In the genomic region with DNA sequence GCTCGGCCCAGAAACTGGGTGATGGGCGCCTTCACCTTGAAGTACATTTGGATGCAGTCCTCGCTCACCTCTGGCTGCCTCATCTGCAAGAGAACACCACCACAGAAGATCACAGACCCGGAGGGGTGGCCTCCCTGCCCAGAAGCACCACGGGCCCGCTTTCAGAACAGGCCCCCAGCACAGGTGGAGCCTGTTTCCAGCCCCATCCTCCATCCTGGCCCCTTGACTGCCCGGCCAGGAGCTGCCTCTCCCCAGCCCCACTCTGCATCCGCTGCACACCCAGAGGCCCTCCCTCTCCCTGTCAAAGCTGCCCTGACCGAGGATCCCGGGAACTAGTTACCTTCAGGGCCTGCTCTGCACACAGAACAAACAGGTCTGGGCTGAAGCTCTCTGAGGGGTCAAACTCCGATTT, we compare ENCODE assay signal across 10 cellular contexts. TPM values are rescaled to one million over a fixed set of nuclear protein-coding genes. Genes with fewer than 3 reads are reported as not detected.
A peak's percentile ranks its signal among the peaks of the same experiment; 100 is the strongest.
DNase-seq lines count a peak whose midpoint lies in the region; ATAC-seq and TF ChIP-seq lines count a peak whose summit lies in the region.
"Had no signal": no experiment of that assay in that cellular context is flagged by ENCODE, and none has a peak within 500 bp of the region (broad histone marks: within the 10 kb centered on the region; RNA-seq: fewer than 3 reads in every experiment).

No MANE protein-coding gene starts in this region.

- intact Hi-C loops in Right ventricle myocardium superior (cut with DNase I): no loop called here
- intact Hi-C loops in thyroid gland (cut with DNase I): no loop called here
- intact Hi-C loops in uterus (cut with DNase I; ENCODE audit: low total_unique reads): no loop called here

- H3K27ac ChIP-seq in cardiac muscle cell (no peak overlapping the region), thyroid gland (no peak overlapping the region), uterus (no peak overlapping the region)
- H3K27ac ChIP-seq: C4-2B, neutrophil had no signal

- no peaks in the 10 kb centered on the region for H3K4me1 ChIP-seq in cardiac muscle cell (ENCODE audit: low read depth)
- H3K4me1 ChIP-seq in thyroid gland: peaks cover 10 to 13% of the 10 kb centered on the region in 2 donors
- H3K4me1 ChIP-seq in uterus: no peaks in the 10 kb centered on the region

- 45 to 53% methylated on average over 5 to 8 of the region's 11 CpGs for WGBS in thyroid gland, 2 donors

- H3K9me3 ChIP-seq in cardiac muscle cell (ENCODE audit: low read depth) (no peaks in the 10 kb centered on the region), thyroid gland (no peaks in the 10 kb centered on the region), uterus (no peaks in the 10 kb centered on the region)
- H3K9me3 ChIP-seq: neutrophil had no signal

- ATAC-seq in Right ventricle myocardium superior (ENCODE audit: poor library complexity) (no peak), memory B cell (ENCODE audit: low read depth) (no peak)
- no peak for ATAC-seq in effector memory CD8-positive, alpha-beta T cell (replicated peaks)

- TF ChIP-seq POLR2A in thyroid gland (IDR thresholded peaks at IDR 0.05) (no peak), uterus (IDR thresholded peaks at IDR 0.05) (no peak)

- peaks cover 61 to 85% of the 10 kb centered on the region in 2 donors for H3K27me3 Mint-ChIP-seq in effector memory CD8-positive, alpha-beta T cell
- peaks cover 31% of the 10 kb centered on the region for H3K27me3 Mint-ChIP-seq in memory B cell
- peaks cover 27% of the 10 kb centered on the region for H3K27me3 Mint-ChIP-seq in T-helper 2 cell treated with Interferon-gamma antibody and Interleukin-4, amounts not matched to agents 5 μg/mL and 100 μg/mL, for 36 hours (ENCODE audit: low read depth)

- H3K27ac Mint-ChIP-seq in effector memory CD8-positive, alpha-beta T cell: no peak overlapping the region
- H3K27ac Mint-ChIP-seq in memory B cell: no peak overlapping the region
- no peak overlapping the region for H3K27ac Mint-ChIP-seq in T-helper 2 cell treated with Interferon-gamma antibody and Interleukin-4, amounts not matched to agents 5 μg/mL and 100 μg/mL, for 36 hours

- peaks cover 11% of the 10 kb centered on the region for H3K27me3 ChIP-seq in cardiac muscle cell
- H3K27me3 ChIP-seq in thyroid gland: no peaks in the 10 kb centered on the region
- no peaks in the 10 kb centered on the region for H3K27me3 ChIP-seq in uterus

- DNase-seq in cardiac muscle cell (ENCODE audit: low read depth in 1 of 2, low spot score in 1 of 2): no peak
- no peak for DNase-seq in Right ventricle myocardium superior
- DNase-seq in effector memory CD8-positive, alpha-beta T cell: no peak
- DNase-seq in memory B cell (ENCODE audit: low spot score in 2 of 2): no peak
- DNase-seq in thyroid gland: no peak
- DNase-seq in NCI-H2081 (lab: John Stamatoyannopoulos, UW): no peak
- no peak for DNase-seq in uterus
- DNase-seq in T-helper 2 cell treated with Interferon-gamma antibody and Interleukin-4, amounts not matched to agents 5 μg/mL and 100 μg/mL, for 36 hours (ENCODE audit: low spot score): no peak

- H3K4me3 Mint-ChIP-seq in effector memory CD8-positive, alpha-beta T cell: peak overlapping the region; percentile 41 to 44
- peak overlapping the region; percentile 54 for H3K4me3 Mint-ChIP-seq in memory B cell
- no peak overlapping the region for H3K4me3 Mint-ChIP-seq in T-helper 2 cell treated with Interferon-gamma antibody and Interleukin-4, amounts not matched to agents 5 μg/mL and 100 μg/mL, for 36 hours

- H3K36me3 ChIP-seq in cardiac muscle cell (no peaks in the 10 kb centered on the region), thyroid gland (no peaks in the 10 kb centered on the region), uterus (no peaks in the 10 kb centered on the region)
- H3K36me3 ChIP-seq: neutrophil had no signal

- no peak for TF ChIP-seq CTCF in cardiac muscle cell (IDR thresholded peaks at IDR 0.05; ENCODE audit: low read depth, low read length)
- TF ChIP-seq CTCF in thyroid gland (IDR thresholded peaks at IDR 0.05): no peak
- TF ChIP-seq CTCF in uterus (IDR thresholded peaks at IDR 0.05): no peak

- H3K36me3 Mint-ChIP-seq in effector memory CD8-positive, alpha-beta T cell (ENCODE audit: insufficient read depth): no peaks in the 10 kb centered on the region
- no peaks in the 10 kb centered on the region for H3K36me3 Mint-ChIP-seq in memory B cell
- no peaks in the 10 kb centered on the region for H3K36me3 Mint-ChIP-seq in T-helper 2 cell treated with Interferon-gamma antibody and Interleukin-4, amounts not matched to agents 5 μg/mL and 100 μg/mL, for 36 hours (ENCODE audit: low read depth)

- H3K4me3 ChIP-seq in cardiac muscle cell (peak overlapping the region; percentile 66), thyroid gland (replicated peaks in 1 of 3) (peak overlapping the region; percentile 17 to 54 (median 46)), uterus (no peak overlapping the region)

- H3K9me3 Mint-ChIP-seq in effector memory CD8-positive, alpha-beta T cell: no peaks in the 10 kb centered on the region
- no peaks in the 10 kb centered on the region for H3K9me3 Mint-ChIP-seq in memory B cell
- no peaks in the 10 kb centered on the region for H3K9me3 Mint-ChIP-seq in T-helper 2 cell treated with Interferon-gamma antibody and Interleukin-4, amounts not matched to agents 5 μg/mL and 100 μg/mL, for 36 hours

- H3K4me1 Mint-ChIP-seq in effector memory CD8-positive, alpha-beta T cell (ENCODE audit: low read depth in 2 of 2): peaks cover 2 to 4% of the 10 kb centered on the region in 2 donors
- H3K4me1 Mint-ChIP-seq in memory B cell: peaks cover 16% of the 10 kb centered on the region
- H3K4me1 Mint-ChIP-seq in T-helper 2 cell treated with Interferon-gamma antibody and Interleukin-4, amounts not matched to agents 5 μg/mL and 100 μg/mL, for 36 hours (ENCODE audit: low read depth): no peaks in the 10 kb centered on the region

RNA-seq across cellular contexts. Expression of a gene that starts 0.7 kb away (rescaled TPM):
- total RNA-seq in cardiac muscle cell (2.8 and 3.0 TPM in 2 replicates), Right ventricle myocardium superior (1.9 TPM), thyroid gland (10 to 100 TPM in 1 of 4 donors, 1 to 10 TPM in 3; 3.6 to 12.7 (median 9.1) TPM), uterus (1 to 10 TPM in 2 of 4 donors, under 1 TPM in 2; 0.29 to 9.0 (median 2.7) TPM)
- 4.5 and 5.5 TPM in 2 replicates for polyA plus RNA-seq in cardiac muscle cell

Comparison
In these comparisons a context has a peak if more than half of its experiments do, and no peak if none do; other contexts are left out.
1. H3K4me3 ChIP-seq: peak in cardiac muscle cell (single experiment) and thyroid gland (3 of 3); none in uterus (0 of 2).